In the genomic region with DNA sequence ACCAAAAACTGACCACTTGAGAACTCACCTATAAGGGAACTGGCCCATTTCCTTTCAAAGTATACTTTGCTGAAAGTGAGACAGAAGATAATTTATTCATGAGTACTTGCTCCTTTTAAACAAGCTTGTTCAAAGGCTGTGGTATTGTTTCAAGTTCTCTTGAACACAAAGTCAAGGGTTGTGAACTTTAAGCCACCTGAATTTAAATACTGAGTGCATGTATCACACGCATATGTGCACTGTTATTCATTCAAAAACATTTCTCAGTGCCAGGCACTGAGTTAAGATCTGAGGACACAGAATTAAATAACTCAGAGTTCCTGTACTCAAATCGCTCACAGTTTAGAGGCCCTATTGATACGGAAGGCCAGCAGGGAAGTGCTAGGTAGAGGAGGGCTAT, we compare ENCODE assay signal across 30 cellular contexts. TPM values are rescaled to one million over a fixed set of nuclear protein-coding genes. Genes with fewer than 3 reads are reported as not detected.
DNase-seq lines count a peak whose midpoint lies in the region; ATAC-seq, FAIRE-seq and TF ChIP-seq lines count a peak whose summit lies in the region.
"Had no signal": no experiment of that assay in that cellular context is flagged by ENCODE, and none has a peak within 500 bp of the region (broad histone marks: within the 10 kb centered on the region; RNA-seq: fewer than 3 reads in every experiment).

No MANE protein-coding gene starts in this region.

- no peaks in the 10 kb centered on the region for H3K9me2 ChIP-seq in Loucy (replicated peaks; ENCODE audit: low read depth, low read length)

- H3K4me3 ChIP-seq in Loucy (ENCODE audit: low read length, poor library complexity, severe bottlenecking) = no peak overlapping the region
- no peak overlapping the region for H3K4me3 ChIP-seq in HepG2 (replicated peaks in 1 of 3; ENCODE audit: insufficient read depth in 1 of 3, low read depth in 2 of 3, low read length in 3 of 3)
- H3K4me3 ChIP-seq: ascending aorta; BLaER1 treated with 17β-estradiol and CSF1 and Interleukin-3, amounts not matched to agents 10 nM and 100 nM; cardiac muscle cell; GM23338; PC-9; skin epidermis had no signal

- H3F3A ChIP-seq in Loucy (ENCODE audit: low read depth) = peaks cover 8% of the 10 kb centered on the region; the same call in 1 of the 2 replicates

- H3K36me3 Mint-ChIP-seq in activated T-cell treated with anti-CD3 and anti-CD28 coated beads, Interleukin-2, amount 50 U/mL, for 4 hours (ENCODE audit: insufficient read depth) = no peaks in the 10 kb centered on the region
- H3K36me3 Mint-ChIP-seq: natural killer cell treated with Interleukin-12 subunit alpha and Interleukin-12 subunit beta and Interleukin-15 and Interleukin-18, amount 100 ng/mL, for 72 hours had no signal

- H3K27me3 ChIP-seq in Loucy (ENCODE audit: insufficient read depth, low read length, poor library complexity, severe bottlenecking) (no peaks in the 10 kb centered on the region), HepG2 (ENCODE audit: control insufficient read depth in 1 of 2, insufficient read depth in 2 of 2, low read length in 2 of 2) (no peaks in the 10 kb centered on the region; a peak in 1 of 5 replicates)
- H3K27me3 ChIP-seq: ascending aorta; BLaER1 treated with 17β-estradiol and CSF1 and Interleukin-3, amounts not matched to agents 10 nM and 100 nM; cardiac muscle cell had no signal

- TF ChIP-seq RAD21 in HepG2 (CRISPR knock-in tag; IDR thresholded peaks at IDR 0.05) = no peak

- H3K4me1 ChIP-seq in Loucy (ENCODE audit: insufficient read depth, low read length, poor library complexity, severe bottlenecking) (peaks cover 48% of the 10 kb centered on the region), HepG2 (ENCODE audit: insufficient read depth, low read length) (no peaks in the 10 kb centered on the region)
- H3K4me1 ChIP-seq: ascending aorta had no signal

- H4K20me1 ChIP-seq in Loucy (ENCODE audit: insufficient read depth, low read length, poor library complexity, severe bottlenecking) (no peaks in the 10 kb centered on the region), HepG2 (ENCODE audit: insufficient read depth, low read length) (no peaks in the 10 kb centered on the region)
- H4K20me1 ChIP-seq: BLaER1 treated with 17β-estradiol and CSF1 and Interleukin-3, amounts not matched to agents 10 nM and 100 nM had no signal

- CTCF ChIA-PET in HepG2 (lab: Yijun Ruan, JAX; ENCODE audit: low intra/inter-chr PET ratio, low total read pairs) = no interaction called here

- peak overlapping the region; percentile 77 to 97 for H3K27ac Mint-ChIP-seq in stimulated activated naive CD8-positive, alpha-beta T cell treated with anti-CD3 and anti-CD28 coated beads, Interleukin-15, amount 100 ng/mL, for 72 hours
- H3K27ac Mint-ChIP-seq: GM23338; natural killer cell treated with Interleukin-12 subunit alpha and Interleukin-12 subunit beta and Interleukin-15 and Interleukin-18, amount 100 ng/mL, for 72 hours had no signal

- H3K4me2 ChIP-seq in Loucy (ENCODE audit: low read depth, low read length, poor library complexity, severe bottlenecking) = peak overlapping the region; percentile 14
- H3K4me2 ChIP-seq in HepG2 (ENCODE audit: low read depth, low read length) = no peak overlapping the region
- H3K4me2 ChIP-seq: BLaER1 treated with 17β-estradiol and CSF1 and Interleukin-3, amounts not matched to agents 10 nM and 100 nM; GM23338; PC-9 had no signal

- POLR2A ChIA-PET in HepG2 (lab: Yijun Ruan, JAX) = no interaction called here

- ATAC-seq in activated T-cell treated with anti-CD3 and anti-CD28 coated beads, Interleukin-2, amount 50 U/mL, for 4 hours = peak; percentile 72 to 75
- ATAC-seq in stimulated activated naive CD8-positive, alpha-beta T cell treated with anti-CD3 and anti-CD28 coated beads, Interleukin-15, amount 100 ng/mL, for 72 hours = peak; percentile 38
- no peak for ATAC-seq in HepG2
- ATAC-seq: GM23338; natural killer cell treated with Interleukin-12 subunit alpha and Interleukin-12 subunit beta and Interleukin-15 and Interleukin-18, amount 100 ng/mL, for 72 hours; Right ventricle myocardium inferior; SK-N-SH treated with all-trans-retinoic acid at 6 μM for 48 hours had no signal

- no peak for TF ChIP-seq CTCF in Loucy (conservative IDR thresholded peaks at IDR 0.05; ENCODE audit: low read length)
- no peak for TF ChIP-seq CTCF in HepG2 (CRISPR knock-in tag; IDR thresholded peaks at IDR 0.05)

- H3K9me3 Mint-ChIP-seq in activated T-cell treated with anti-CD3 and anti-CD28 coated beads, Interleukin-2, amount 50 U/mL, for 4 hours = no peaks in the 10 kb centered on the region
- no peaks in the 10 kb centered on the region for H3K9me3 Mint-ChIP-seq in stimulated activated naive CD8-positive, alpha-beta T cell treated with anti-CD3 and anti-CD28 coated beads, Interleukin-15, amount 100 ng/mL, for 72 hours
- H3K9me3 Mint-ChIP-seq: GM23338; natural killer cell treated with Interleukin-12 subunit alpha and Interleukin-12 subunit beta and Interleukin-15 and Interleukin-18, amount 100 ng/mL, for 72 hours had no signal

- BruUV-seq in HepG2 (replicated peaks; lab: Mats Ljungman, UMichigan) = no TSS peak

- H3K9ac ChIP-seq in Loucy (ENCODE audit: low read depth, low read length, poor library complexity, severe bottlenecking) = peak overlapping the region; percentile 68
- H3K9ac ChIP-seq in HepG2 (ENCODE audit: insufficient read depth, low read depth, low read length) = no peak overlapping the region
- H3K9ac ChIP-seq: BLaER1 treated with 17β-estradiol and CSF1 and Interleukin-3, amounts not matched to agents 10 nM and 100 nM had no signal

- no peaks in the 10 kb centered on the region for H3K9me3 ChIP-seq in Loucy (ENCODE audit: insufficient read depth, low read depth, low read length)
- H3K9me3 ChIP-seq in HepG2 (ENCODE audit: low read length) = no peaks in the 10 kb centered on the region
- H3K9me3 ChIP-seq: ascending aorta had no signal

- in situ Hi-C loops in HepG2 (cut with HindIII; ENCODE audit: extremely low pct_ligation_motif_present, low pct_unique_long_range_greater_than_20kb) = loop anchor here (25.0 kb wide), 1 partner anchor 364 kb away; no protein-coding TSS in a partner anchor

- peaks cover 53% of the 10 kb centered on the region for H3K4me1 Mint-ChIP-seq in activated T-cell treated with anti-CD3 and anti-CD28 coated beads, Interleukin-2, amount 50 U/mL, for 4 hours (ENCODE audit: low read depth)
- H3K4me1 Mint-ChIP-seq in stimulated activated naive CD8-positive, alpha-beta T cell treated with anti-CD3 and anti-CD28 coated beads, Interleukin-15, amount 100 ng/mL, for 72 hours = peaks cover 45% of the 10 kb centered on the region
- H3K4me1 Mint-ChIP-seq: GM23338 had no signal

- TF ChIP-seq POLR2A in HepG2 (IDR thresholded peaks at IDR 0.05; ENCODE audit: insufficient read depth in 1 of 2, low read depth in 2 of 2, low read length in 2 of 2) = no peak

- H2AFZ ChIP-seq in Loucy (ENCODE audit: low read length) = peak overlapping the region; percentile 38; the same call in 1 of the 2 replicates
- no peak overlapping the region for H2AFZ ChIP-seq in HepG2 (ENCODE audit: low read length)
- H2AFZ ChIP-seq: PC-9 had no signal

- no peak for DNase-seq in activated T-cell treated with anti-CD3 and anti-CD28 coated beads, Interleukin-2, amount 50 U/mL, for 4 hours
- no peak for DNase-seq in activated T-cell treated with anti-CD3 and anti-CD28 coated beads for 4 hours
- DNase-seq in central memory CD4-positive, alpha-beta T cell = peak; percentile 49
- no peak for DNase-seq in stimulated activated naive CD8-positive, alpha-beta T cell treated with anti-CD3 and anti-CD28 coated beads, Interleukin-15, amount 100 ng/mL, for 72 hours
- DNase-seq in GM19239 (ENCODE audit: insufficient read length, low spot score) = no peak
- no peak for DNase-seq in HepG2 (ENCODE audit: low spot score)
- DNase-seq: activated CD4-positive, alpha-beta T cell treated with anti-CD3 and anti-CD28 coated beads for 48 hours; activated CD8-positive, alpha-beta memory T cell treated with anti-CD3 and anti-CD28 coated beads, Interleukin-2, amount 50 U/mL, for 4 hours; activated gamma-delta T cell treated with Interleukin-2 at 50 U/mL for 16 hours; cortex of kidney; MV-4-11; NCI-H1436 treated with DMSO at 0.1 percent for 48 hours; NCI-H2171 treated with DMSO at 0.1 percent for 48 hours; NCI-H524 treated with DMSO at 0.1 percent for 48 hours; NK-92 treated with Interleukin-12 subunit alpha and Interleukin-12 subunit beta, amount 100 ng/mL, for 24 hours; PC-9; stimulated activated CD8-positive, alpha-beta memory T cell treated with anti-CD3 and anti-CD28 coated beads, Interleukin-4, amount 100 ng/mL, for 48 hours; trophoblast cell had no signal

- TF ChIP-seq EP300 in HepG2 (IDR thresholded peaks at IDR 0.05; ENCODE audit: low read depth in 2 of 2, low read length in 2 of 2) (no peak), HepG2 (CRISPR knock-in tag; IDR thresholded peaks at IDR 0.05; ENCODE audit: borderline replicate concordance) (no peak)

- no peak overlapping the region for H3K27ac ChIP-seq in HepG2 (ENCODE audit: extremely low read length, insufficient read depth, low read length)
- H3K27ac ChIP-seq: ascending aorta; BLaER1 treated with 17β-estradiol and CSF1 and Interleukin-3, amounts not matched to agents 10 nM and 100 nM; cardiac muscle cell; HL-60; PC-9 had no signal

- intact Hi-C loops in HepG2 (cut with micrococcal nuclease; ENCODE audit: unreplicated experiment) = no loop called here

- WGBS in HepG2 (ENCODE audit: low lambda C conversion rate) = 21% methylated on average over 3 of the region's 3 CpGs

- peak overlapping the region; percentile 51 for H3K4me3 Mint-ChIP-seq in activated T-cell treated with anti-CD3 and anti-CD28 coated beads, Interleukin-2, amount 50 U/mL, for 4 hours
- H3K4me3 Mint-ChIP-seq in stimulated activated naive CD8-positive, alpha-beta T cell treated with anti-CD3 and anti-CD28 coated beads, Interleukin-15, amount 100 ng/mL, for 72 hours = peak overlapping the region; percentile 62 to 74
- H3K4me3 Mint-ChIP-seq: GM23338; natural killer cell treated with Interleukin-12 subunit alpha and Interleukin-12 subunit beta and Interleukin-15 and Interleukin-18, amount 100 ng/mL, for 72 hours had no signal

- H3K36me3 ChIP-seq in Loucy (ENCODE audit: insufficient read depth, low read length) = no peaks in the 10 kb centered on the region
- no peaks in the 10 kb centered on the region for H3K36me3 ChIP-seq in HepG2 (replicated peaks in 1 of 2; ENCODE audit: control insufficient read depth in 1 of 2, insufficient read depth in 2 of 2, low read length in 2 of 2)
- H3K36me3 ChIP-seq: ascending aorta; BLaER1 treated with 17β-estradiol and CSF1 and Interleukin-3, amounts not matched to agents 10 nM and 100 nM; cardiac muscle cell had no signal

- H3K79me2 ChIP-seq in Loucy (ENCODE audit: insufficient read depth, low read length) (no peaks in the 10 kb centered on the region), HepG2 (ENCODE audit: insufficient read depth, low read length) (no peaks in the 10 kb centered on the region)

- FAIRE-seq in GM19239 (lab: Jason Lieb, UNC) (no peak), HepG2 (lab: Jason Lieb, UNC) (no peak)
- FAIRE-seq: GM12891, keratinocyte had no signal

- no peaks in the 10 kb centered on the region for H3K27me3 Mint-ChIP-seq in activated T-cell treated with anti-CD3 and anti-CD28 coated beads, Interleukin-2, amount 50 U/mL, for 4 hours (ENCODE audit: low read depth)
- no peaks in the 10 kb centered on the region for H3K27me3 Mint-ChIP-seq in stimulated activated naive CD8-positive, alpha-beta T cell treated with anti-CD3 and anti-CD28 coated beads, Interleukin-15, amount 100 ng/mL, for 72 hours

RNA-seq across cellular contexts. Expression of a gene that starts 19.1 kb away (rescaled TPM):
- total RNA-seq in activated T-cell treated with anti-CD3 and anti-CD28 coated beads, Interleukin-2, amount 50 U/mL, for 4 hours = 1,000 to 10,000 TPM; 1,514 to 1,661 (median 1,615) TPM
- not detected in 2 replicates for total RNA-seq in HepG2 (2016; rRNA removed; fragmentation: Illumina TruSeq; extraction: Trizol)
- not detected in 2 replicates for total RNA-seq in HepG2 (2016; cell fraction: cytosol; rRNA removed; fragmentation: Illumina TruSeq; extraction: Trizol; ENCODE audit: low read depth)
- not detected in 2 replicates for total RNA-seq in HepG2 (2016; cell fraction: insoluble cytoplasmic fraction; rRNA removed; fragmentation: Illumina TruSeq; extraction: Trizol)
- not detected in 2 replicates for total RNA-seq in HepG2 (2016; cell fraction: membrane; rRNA removed; fragmentation: Illumina TruSeq; extraction: Trizol)
- total RNA-seq in HepG2 (2016; cell fraction: nucleus; rRNA removed; fragmentation: Illumina TruSeq; extraction: Trizol) = not detected in 2 replicates
- 0.08 TPM in 1 of 2 replicates, not detected in the other for polyA plus RNA-seq in HepG2 (2011; rRNA removed)
- 10.4 and 25.8 TPM in 2 replicates for polyA plus RNA-seq in HepG2 (2011; cell fraction: cytosol; rRNA removed)
- 0.37 and 0.52 TPM in 2 replicates for polyA plus RNA-seq in HepG2 (2011; cell fraction: nucleus; rRNA removed)
- not detected in 2 replicates for polyA plus RNA-seq in HepG2 (2012)
- polyA plus RNA-seq in HepG2 (2016; cell fraction: cytosol; fragmentation: Illumina TruSeq; extraction: Trizol; ENCODE audit: low read depth) = not detected in 2 replicates
- not detected in 2 replicates for polyA plus RNA-seq in HepG2 (2016; cell fraction: insoluble cytoplasmic fraction; fragmentation: Illumina TruSeq; extraction: Trizol; ENCODE audit: low read depth)
- polyA plus RNA-seq in HepG2 (2016; cell fraction: membrane; fragmentation: Illumina TruSeq; extraction: Trizol; ENCODE audit: low read depth) = not detected in 2 replicates
- polyA plus RNA-seq in HepG2 (2016; cell fraction: nucleus; fragmentation: Illumina TruSeq; extraction: Trizol; ENCODE audit: insufficient read depth, low read depth) = not detected in 2 replicates
- 0.98 and 326 TPM in 2 replicates for polyA minus RNA-seq in HepG2 (2011; rRNA and poly(A)+ RNA removed; ENCODE audit: low replicate concordance)
- polyA minus RNA-seq in HepG2 (2011; cell fraction: cytosol; rRNA and poly(A)+ RNA removed) = 1.9 and 2.5 TPM in 2 replicates
- 0.75 and 2.4 TPM in 2 replicates for polyA minus RNA-seq in HepG2 (2011; cell fraction: nucleus; rRNA and poly(A)+ RNA removed)

Comparison
In these comparisons a context has a peak if more than half of its experiments do, and no peak if none do; other contexts are left out.
1. RNA of a gene that starts 19.1 kb away (total RNA-seq): 1,514 to 1,661 TPM in activated T-cell treated with anti-CD3 and anti-CD28 coated beads, Interleukin-2, amount 50 U/mL, for 4 hours; not detected in HepG2; every median in the first group is over 1,000 times any median in the second.